In the genomic region with DNA sequence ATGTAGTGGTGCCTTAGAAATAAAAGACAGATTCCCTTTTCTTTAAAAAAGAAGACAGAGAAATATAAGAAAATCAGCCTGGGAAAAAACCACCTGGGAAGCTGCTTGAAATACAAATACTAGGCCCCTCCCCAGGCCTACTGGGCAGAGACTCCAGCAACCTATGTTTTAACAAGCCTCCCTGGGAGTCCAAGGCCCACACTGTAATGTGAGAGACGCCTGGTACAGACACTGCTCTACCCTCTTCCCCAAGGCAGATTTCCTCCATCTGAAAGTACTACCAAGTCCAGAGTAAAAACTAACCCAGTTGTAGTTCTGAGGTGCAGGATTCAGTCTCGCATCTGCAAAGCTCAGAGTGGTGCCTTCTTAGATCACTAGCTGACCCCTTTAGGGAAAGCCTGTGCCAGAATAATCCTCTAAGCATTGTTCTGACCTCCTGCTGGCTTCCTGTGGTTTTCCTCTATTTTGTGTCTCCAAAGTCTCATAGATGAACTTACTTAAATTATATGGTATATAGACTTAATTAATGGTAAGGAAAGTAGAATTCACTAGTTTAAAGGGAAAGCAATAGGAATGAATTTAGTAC, we compare ENCODE assay signal across 2 cellular contexts.
TF ChIP-seq lines count a peak whose summit lies in the region.

No MANE protein-coding gene starts in this region.

TF ChIP-seq in GM23338, 12 proteins besides CTCF, POLR2A, EP300 and RAD21 (continued from another document):
- no peak for TF ChIP-seq POLR2AphosphoS5 (IDR thresholded peaks at IDR 0.05; ENCODE audit: low read depth)

TF ChIP-seq in HEK293, 187 proteins besides CTCF, POLR2A, EP300 and RAD21:
- TF ChIP-seq GLIS2 (tag by site-specific recombination; IDR thresholded peaks at IDR 0.05): no peak
- TF ChIP-seq ZNF335 (tag by site-specific recombination; conservative IDR thresholded peaks at IDR 0.05): no peak
- no peak for TF ChIP-seq ZNF704 (tag by site-specific recombination; IDR thresholded peaks at IDR 0.05)
- TF ChIP-seq ZNF585B (tag by site-specific recombination; IDR thresholded peaks at IDR 0.05): no peak
- TF ChIP-seq ZNF48 (tag by site-specific recombination; IDR thresholded peaks at IDR 0.05): no peak
- TF ChIP-seq ZNF26 (tag by site-specific recombination; IDR thresholded peaks at IDR 0.05): no peak
- peak; percentile 18; the same call in 1 of the 2 replicates for TF ChIP-seq GLIS1 (tag by site-specific recombination; IDR thresholded peaks at IDR 0.05)
- no peak for TF ChIP-seq ZNF621 (tag by site-specific recombination; IDR thresholded peaks at IDR 0.05)
